Comparison of ENCODE assay signal across 12 cellular contexts in the genomic region with DNA sequence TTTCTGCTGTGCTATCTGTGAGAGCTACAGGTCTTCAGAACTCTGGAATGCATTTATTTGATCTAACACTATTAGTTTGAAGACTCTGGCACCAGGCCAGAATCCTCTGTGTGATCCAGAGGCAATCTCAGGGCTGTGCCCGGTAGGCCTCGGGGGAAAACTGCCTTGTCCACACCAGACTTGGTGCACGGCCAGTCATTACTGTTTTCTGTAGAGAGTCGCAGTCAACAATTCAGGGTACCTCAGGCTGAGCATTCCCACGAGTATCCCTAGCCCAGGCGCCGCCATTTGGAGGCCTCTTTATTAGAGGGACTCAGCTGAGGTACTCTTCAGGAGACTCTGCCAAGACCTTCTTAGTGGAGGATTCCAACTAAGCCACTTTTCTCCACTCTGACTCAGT.
DNase-seq lines count a peak whose midpoint lies in the region; ATAC-seq and TF ChIP-seq lines count a peak whose summit lies in the region.
"Had no signal": no experiment of that assay in that cellular context is flagged by ENCODE, and none has a peak within 500 bp of the region (broad histone marks: within the 10 kb centered on the region; RNA-seq: fewer than 3 reads in every experiment).

No MANE protein-coding gene starts in this region.

- peak; percentile 37 for DNase-seq in DMS153 treated with DMSO at 0.1 percent for 48 hours (lab: John Stamatoyannopoulos, UW; ENCODE audit: unreplicated experiment)
- no peak for DNase-seq in SK-N-MC (ENCODE audit: low read depth, low spot score)
- peak; percentile 50 to 69 for DNase-seq in mesothelial cell of epicardium (ENCODE audit: low spot score in 2 of 2, unreplicated experiment in 2 of 2)
- no peak for DNase-seq in UCSD-AML1 (lab: John Stamatoyannopoulos, UW; ENCODE audit: unreplicated experiment)
- no peak for DNase-seq in osteocyte (ENCODE audit: extremely low spot score, unreplicated experiment)
- DNase-seq: erythroblast, SIG-M5 had no signal

- H3K27ac ChIP-seq in SK-N-MC, result peak overlapping the region; percentile 76; the same call in 1 of the 2 replicates

- peaks cover 23% of the 10 kb centered on the region for H3K4me1 Mint-ChIP-seq in mesothelial cell of epicardium
- peaks cover 8% of the 10 kb centered on the region for H3K4me1 Mint-ChIP-seq in osteocyte (ENCODE audit: unreplicated experiment)
- H3K4me1 Mint-ChIP-seq: activated T-helper 17 cell treated with anti-CD3 and anti-CD28 coated beads, Interleukin-2, amount 50 U/mL, for 72 hours had no signal

- TF ChIP-seq RAD21 in Ishikawa (IDR thresholded peaks at IDR 0.05; ENCODE audit: low read depth), result no peak

- H3K9me3 Mint-ChIP-seq in mesothelial cell of epicardium (peaks cover 7% of the 10 kb centered on the region), osteocyte (ENCODE audit: unreplicated experiment) (no peaks in the 10 kb centered on the region)

- TF ChIP-seq CTCF in mesothelial cell of epicardium (IDR thresholded peaks at IDR 0.05; ENCODE audit: unreplicated experiment) (no peak), osteocyte (IDR thresholded peaks at IDR 0.05) (no peak)

- H3K27ac Mint-ChIP-seq in mesothelial cell of epicardium, result peak overlapping the region; percentile 92
- H3K27ac Mint-ChIP-seq in osteocyte (ENCODE audit: unreplicated experiment), result no peak overlapping the region
- H3K27ac Mint-ChIP-seq: activated T-helper 17 cell treated with anti-CD3 and anti-CD28 coated beads, Interleukin-2, amount 50 U/mL, for 72 hours had no signal

- H3K27me3 Mint-ChIP-seq in mesothelial cell of epicardium (ENCODE audit: low read depth) (no peaks in the 10 kb centered on the region), osteocyte (ENCODE audit: unreplicated experiment) (no peaks in the 10 kb centered on the region)
- H3K27me3 Mint-ChIP-seq: activated T-helper 17 cell treated with anti-CD3 and anti-CD28 coated beads, Interleukin-2, amount 50 U/mL, for 72 hours had no signal

- ATAC-seq in GM19324 (IDR thresholded peaks at IDR 0.05; ENCODE audit: low FRiP score, unreplicated experiment), result no peak
- ATAC-seq: activated T-helper 17 cell treated with anti-CD3 and anti-CD28 coated beads, Interleukin-2, amount 50 U/mL, for 72 hours; GM12878; HCT116 had no signal

- no peaks in the 10 kb centered on the region for H3K36me3 Mint-ChIP-seq in mesothelial cell of epicardium
- H3K36me3 Mint-ChIP-seq in osteocyte (ENCODE audit: unreplicated experiment), result no peaks in the 10 kb centered on the region

- no peak for TF ChIP-seq EP300 in Ishikawa (IDR thresholded peaks at IDR 0.05; ENCODE audit: borderline replicate concordance)

- H3K4me3 Mint-ChIP-seq in mesothelial cell of epicardium (no peak overlapping the region), osteocyte (ENCODE audit: unreplicated experiment) (no peak overlapping the region)
- H3K4me3 Mint-ChIP-seq: activated T-helper 17 cell treated with anti-CD3 and anti-CD28 coated beads, Interleukin-2, amount 50 U/mL, for 72 hours had no signal

- no peaks in the 10 kb centered on the region for H3K9me3 ChIP-seq in SK-N-MC (ENCODE audit: low read depth, low read length)

- no peaks in the 10 kb centered on the region for H3K36me3 ChIP-seq in SK-N-MC (ENCODE audit: insufficient read depth, low read length)

- H3K4me3 ChIP-seq in SK-N-MC, result no peak overlapping the region; the same call in 1 of the 2 replicates
- H3K4me3 ChIP-seq: GM12878 had no signal

- H3K9ac ChIP-seq in SK-N-MC (ENCODE audit: insufficient read length), result no peak overlapping the region

TF ChIP-seq in Ishikawa, 13 proteins besides CTCF, POLR2A, EP300 and RAD21:
- peak; percentile 69 for TF ChIP-seq NFIC (IDR thresholded peaks at IDR 0.05)
- TF ChIP-seq, protein P1, sequence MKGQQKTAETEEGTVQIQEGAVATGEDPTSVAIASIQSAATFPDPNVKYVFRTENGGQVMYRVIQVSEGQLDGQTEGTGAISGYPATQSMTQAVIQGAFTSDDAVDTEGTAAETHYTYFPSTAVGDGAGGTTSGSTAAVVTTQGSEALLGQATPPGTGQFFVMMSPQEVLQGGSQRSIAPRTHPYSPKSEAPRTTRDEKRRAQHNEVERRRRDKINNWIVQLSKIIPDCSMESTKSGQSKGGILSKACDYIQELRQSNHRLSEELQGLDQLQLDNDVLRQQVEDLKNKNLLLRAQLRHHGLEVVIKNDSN (IDR thresholded peaks at IDR 0.05), result no peak
TF ChIP-seq in Ishikawa: peak in this region for 1.

Comparison
In these comparisons a context has a peak if more than half of its experiments do, and no peak if none do; other contexts are left out.
1. DNase-seq: peak in DMS153 treated with DMSO at 0.1 percent for 48 hours (single experiment) and mesothelial cell of epicardium (2 of 2); none in SK-N-MC (single experiment), UCSD-AML1 (single experiment) and osteocyte (single experiment).